ENCODE assay signal across 17 cellular contexts in the genomic region with DNA sequence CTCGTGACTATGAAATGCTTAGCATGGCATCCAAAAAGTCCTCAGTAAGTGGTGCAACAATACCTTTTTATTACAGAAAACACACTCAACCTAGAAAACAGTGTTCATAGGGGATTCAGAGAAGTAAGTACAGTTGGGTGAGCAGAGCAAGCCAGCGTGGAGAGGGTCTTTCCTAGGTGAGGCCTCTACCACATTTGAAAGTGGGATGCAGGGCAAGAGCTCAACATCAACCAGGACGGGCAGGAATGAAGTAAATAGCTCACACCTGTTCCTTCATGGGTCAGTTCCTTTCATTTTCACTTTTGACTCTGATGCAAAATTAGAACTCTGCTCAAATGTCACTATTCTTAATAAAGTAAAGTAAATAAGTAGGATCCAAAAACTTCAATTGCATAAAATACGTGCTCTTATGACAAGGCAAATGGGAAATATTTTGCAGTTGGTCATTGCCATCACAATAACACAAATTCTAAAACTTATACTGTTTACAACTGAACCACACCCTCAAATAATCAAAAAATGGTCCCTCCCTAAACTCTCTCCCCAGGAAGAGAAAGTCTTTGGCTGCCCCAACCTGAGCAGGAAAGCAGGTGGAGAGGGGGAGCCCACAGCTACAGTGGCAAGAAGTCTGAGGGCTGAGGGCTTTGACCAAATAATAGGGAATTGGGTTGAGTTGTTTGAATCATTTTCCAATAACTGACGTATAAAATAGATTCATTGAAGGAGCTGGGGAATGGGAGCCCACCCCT. TPM values are rescaled to one million over a fixed set of nuclear protein-coding genes. Genes with fewer than 3 reads are reported as not detected.
DNase-seq lines count a peak whose midpoint lies in the region; ATAC-seq and TF ChIP-seq lines count a peak whose summit lies in the region.
"Had no signal": no experiment of that assay in that cellular context is flagged by ENCODE, and none has a peak within 500 bp of the region (broad histone marks: within the 10 kb centered on the region; RNA-seq: fewer than 3 reads in every experiment).

No MANE protein-coding gene starts in this region.

- no peak overlapping the region for H2AFZ ChIP-seq in neural progenitor cell (replicated peaks)

- H3K9me3 ChIP-seq in neural progenitor cell (ENCODE audit: low read depth) (no peaks in the 10 kb centered on the region), right cardiac atrium (ENCODE audit: control insufficient read depth, low read length) (no peaks in the 10 kb centered on the region)
- H3K9me3 ChIP-seq: prostate gland, vagina had no signal

- peak overlapping the region; percentile 56 for H3K4me3 Mint-ChIP-seq in activated CD8-positive, alpha-beta memory T cell treated with anti-CD3 and anti-CD28 coated beads, Interleukin-2, amount 10 ng/mL, durations not matched to agents 7 days and 5 days
- H3K4me3 Mint-ChIP-seq in IgD-negative memory B cell (peak overlapping the region; percentile 11 to 91 (median 57)), neural progenitor cell (no peak overlapping the region), osteocyte (ENCODE audit: unreplicated experiment) (no peak overlapping the region)
- H3K4me3 Mint-ChIP-seq in activated naive CD8-positive, alpha-beta T cell treated with anti-CD3 and anti-CD28 coated beads, Interleukin-2, amount 50 U/mL, for 24 hours: peak overlapping the region; percentile 25
- H3K4me3 Mint-ChIP-seq: activated naive CD4-positive, alpha-beta T cell treated with anti-CD3 and anti-CD28 coated beads for 36 hours had no signal

- H3K9ac ChIP-seq in neural progenitor cell: no peak overlapping the region

- WGBS in right cardiac atrium: 71% methylated on average over 5 of the region's 5 CpGs

- no peak for TF ChIP-seq CTCF in neural progenitor cell (IDR thresholded peaks at IDR 0.05)
- no peak for TF ChIP-seq CTCF in osteocyte (IDR thresholded peaks at IDR 0.05)

- no peak for DNase-seq in activated CD8-positive, alpha-beta memory T cell treated with anti-CD3 and anti-CD28 coated beads, Interleukin-2, amount 10 ng/mL, durations not matched to agents 7 days and 5 days
- no peak for DNase-seq in activated CD8-positive, alpha-beta memory T cell treated with anti-CD3 and anti-CD28 coated beads, Interleukin-2, amount 50 U/mL, for 4 hours
- DNase-seq in activated naive CD8-positive, alpha-beta T cell treated with anti-CD3 and anti-CD28 coated beads, Interleukin-2, amount 50 U/mL, for 24 hours: no peak
- DNase-seq in neural progenitor cell (ENCODE audit: low spot score) (no peak), right cardiac atrium (no peak), posterior cingulate gyrus (no peak), osteocyte (ENCODE audit: extremely low spot score, unreplicated experiment) (no peak)
- DNase-seq: activated naive CD4-positive, alpha-beta T cell treated with anti-CD3 and anti-CD28 coated beads for 36 hours; COR-L47; KG1; NCI-H1417 treated with DMSO at 0.1 percent for 48 hours; PC-3; stimulated activated CD4-positive, alpha-beta T cell treated with anti-CD3 and anti-CD28 coated beads, Interleukin-12 subunit alpha, Interleukin-12 subunit beta, amount 100 ng/mL, for 4 hours had no signal

- H4K20me1 ChIP-seq in neural progenitor cell (ENCODE audit: low read depth): no peaks in the 10 kb centered on the region

- no peaks in the 10 kb centered on the region for H3K36me3 ChIP-seq in neural progenitor cell
- H3K36me3 ChIP-seq: prostate gland, vagina had no signal

- H3K27ac ChIP-seq in neural progenitor cell: peak overlapping the region; percentile 10
- H3K27ac ChIP-seq in right cardiac atrium (ENCODE audit: low read length): no peak overlapping the region
- H3K27ac ChIP-seq: prostate gland, SK-N-MC, vagina had no signal

- no peak overlapping the region for H3K4me2 ChIP-seq in neural progenitor cell

- no peaks in the 10 kb centered on the region for H3K79me2 ChIP-seq in neural progenitor cell (ENCODE audit: low read depth)

- no peaks in the 10 kb centered on the region for H3K9me3 Mint-ChIP-seq in activated CD8-positive, alpha-beta memory T cell treated with anti-CD3 and anti-CD28 coated beads, Interleukin-2, amount 10 ng/mL, durations not matched to agents 7 days and 5 days (ENCODE audit: low read depth)
- H3K9me3 Mint-ChIP-seq in IgD-negative memory B cell (no peaks in the 10 kb centered on the region), neural progenitor cell (no peaks in the 10 kb centered on the region), osteocyte (ENCODE audit: unreplicated experiment) (no peaks in the 10 kb centered on the region)
- no peaks in the 10 kb centered on the region for H3K9me3 Mint-ChIP-seq in activated naive CD8-positive, alpha-beta T cell treated with anti-CD3 and anti-CD28 coated beads, Interleukin-2, amount 50 U/mL, for 24 hours
- H3K9me3 Mint-ChIP-seq: activated naive CD4-positive, alpha-beta T cell treated with anti-CD3 and anti-CD28 coated beads for 36 hours had no signal

- peaks cover under 1% of the 10 kb centered on the region for H3K36me3 Mint-ChIP-seq in activated CD8-positive, alpha-beta memory T cell treated with anti-CD3 and anti-CD28 coated beads, Interleukin-2, amount 10 ng/mL, durations not matched to agents 7 days and 5 days
- H3K36me3 Mint-ChIP-seq in IgD-negative memory B cell (no peaks in the 10 kb centered on the region), neural progenitor cell (peaks cover 2% of the 10 kb centered on the region), osteocyte (ENCODE audit: unreplicated experiment) (peaks cover under 1% of the 10 kb centered on the region)
- no peaks in the 10 kb centered on the region for H3K36me3 Mint-ChIP-seq in activated naive CD8-positive, alpha-beta T cell treated with anti-CD3 and anti-CD28 coated beads, Interleukin-2, amount 50 U/mL, for 24 hours (ENCODE audit: low read depth)

- intact Hi-C loops in right cardiac atrium (cut with DNase I) (no loop called here), posterior cingulate gyrus (cut with DNase I) (no loop called here)

- peak overlapping the region; percentile 83 for H3K27ac Mint-ChIP-seq in activated CD8-positive, alpha-beta memory T cell treated with anti-CD3 and anti-CD28 coated beads, Interleukin-2, amount 10 ng/mL, durations not matched to agents 7 days and 5 days
- H3K27ac Mint-ChIP-seq in IgD-negative memory B cell: peak overlapping the region; percentile 12 to 69 (median 64)
- H3K27ac Mint-ChIP-seq in activated naive CD8-positive, alpha-beta T cell treated with anti-CD3 and anti-CD28 coated beads, Interleukin-2, amount 50 U/mL, for 24 hours: no peak overlapping the region
- H3K27ac Mint-ChIP-seq in neural progenitor cell: no peak overlapping the region
- no peak overlapping the region for H3K27ac Mint-ChIP-seq in osteocyte (ENCODE audit: unreplicated experiment)
- H3K27ac Mint-ChIP-seq: activated naive CD4-positive, alpha-beta T cell treated with anti-CD3 and anti-CD28 coated beads for 36 hours had no signal

- no peaks in the 10 kb centered on the region for H3K27me3 ChIP-seq in neural progenitor cell
- no peaks in the 10 kb centered on the region for H3K27me3 ChIP-seq in right cardiac atrium (ENCODE audit: control insufficient read depth, insufficient read depth)
- H3K27me3 ChIP-seq: vagina had no signal

- no peak overlapping the region for H3K4me3 ChIP-seq in neural progenitor cell
- H3K4me3 ChIP-seq in right cardiac atrium (ENCODE audit: low read length): no peak overlapping the region
- H3K4me3 ChIP-seq: prostate gland, SK-N-MC, vagina had no signal

- H3K4me1 ChIP-seq in neural progenitor cell: peaks cover 34% of the 10 kb centered on the region
- no peaks in the 10 kb centered on the region for H3K4me1 ChIP-seq in right cardiac atrium (ENCODE audit: control insufficient read depth, insufficient read depth, low read length)
- H3K4me1 ChIP-seq: prostate gland, vagina had no signal

- CTCF ChIA-PET in activated CD8-positive, alpha-beta memory T cell treated with anti-CD3 and anti-CD28 coated beads, Interleukin-2, amount 10 ng/mL, durations not matched to agents 7 days and 5 days (lab: Charles Lee): interaction anchor here (1.1 to 1.7 kb wide), 2 partner anchors 10 to 18 kb away, joined by 3 to 6 read pairs; no protein-coding TSS in a partner anchor

- H3K27me3 Mint-ChIP-seq in activated CD8-positive, alpha-beta memory T cell treated with anti-CD3 and anti-CD28 coated beads, Interleukin-2, amount 10 ng/mL, durations not matched to agents 7 days and 5 days: peaks cover 3% of the 10 kb centered on the region
- H3K27me3 Mint-ChIP-seq in IgD-negative memory B cell (no peaks in the 10 kb centered on the region), neural progenitor cell (ENCODE audit: insufficient read depth, low read depth) (no peaks in the 10 kb centered on the region), osteocyte (ENCODE audit: unreplicated experiment) (peaks cover 4% of the 10 kb centered on the region)
- no peaks in the 10 kb centered on the region for H3K27me3 Mint-ChIP-seq in activated naive CD8-positive, alpha-beta T cell treated with anti-CD3 and anti-CD28 coated beads, Interleukin-2, amount 50 U/mL, for 24 hours

- H3K4me1 Mint-ChIP-seq in activated CD8-positive, alpha-beta memory T cell treated with anti-CD3 and anti-CD28 coated beads, Interleukin-2, amount 10 ng/mL, durations not matched to agents 7 days and 5 days: peaks cover 28% of the 10 kb centered on the region
- H3K4me1 Mint-ChIP-seq in IgD-negative memory B cell: peaks cover 11 to 19% (median 15%) of the 10 kb centered on the region in 3 donors
- H3K4me1 Mint-ChIP-seq in activated naive CD8-positive, alpha-beta T cell treated with anti-CD3 and anti-CD28 coated beads, Interleukin-2, amount 50 U/mL, for 24 hours: peaks cover 18% of the 10 kb centered on the region
- peaks cover 3% of the 10 kb centered on the region for H3K4me1 Mint-ChIP-seq in neural progenitor cell
- peaks cover under 1% of the 10 kb centered on the region for H3K4me1 Mint-ChIP-seq in osteocyte (ENCODE audit: unreplicated experiment)

- ATAC-seq in activated CD8-positive, alpha-beta memory T cell treated with anti-CD3 and anti-CD28 coated beads, Interleukin-2, amount 10 ng/mL, durations not matched to agents 7 days and 5 days: peak; percentile 42
- ATAC-seq in activated naive CD8-positive, alpha-beta T cell treated with anti-CD3 and anti-CD28 coated beads, Interleukin-2, amount 50 U/mL, for 24 hours: no peak
- ATAC-seq in right cardiac atrium: no peak
- ATAC-seq: PC-3 had no signal

- H3F3A ChIP-seq in neural progenitor cell (ENCODE audit: low read depth): peaks cover 13% of the 10 kb centered on the region

RNA-seq across cellular contexts. Expression of a gene that starts 20.2 kb away (rescaled TPM):
- total RNA-seq in activated CD8-positive, alpha-beta memory T cell treated with anti-CD3 and anti-CD28 coated beads, Interleukin-2, amount 10 ng/mL, durations not matched to agents 7 days and 5 days: 10 to 100 TPM; 34.1 to 37.0 TPM
- 14.6 TPM for polyA plus RNA-seq in IgD-negative memory B cell
- 25.4 and 35.3 TPM in 2 replicates for total RNA-seq in neural progenitor cell (ENCODE audit: low replicate concordance)
- 10 to 100 TPM; 10.7 to 12.8 (median 12.6) TPM for total RNA-seq in right cardiac atrium
- polyA plus RNA-seq in right cardiac atrium: 5.2 TPM
- total RNA-seq in osteocyte: 22.4 and 23.2 TPM in 2 replicates

RNA-seq across cellular contexts. Expression of a gene that starts 53.1 kb away (rescaled TPM):
- total RNA-seq in activated CD8-positive, alpha-beta memory T cell treated with anti-CD3 and anti-CD28 coated beads, Interleukin-2, amount 10 ng/mL, durations not matched to agents 7 days and 5 days: 10 to 100 TPM; 56.1 to 63.4 TPM
- 35.5 TPM for polyA plus RNA-seq in IgD-negative memory B cell
- total RNA-seq in neural progenitor cell (ENCODE audit: low replicate concordance): 60.1 and 74.4 TPM in 2 replicates
- total RNA-seq in right cardiac atrium: 10 to 100 TPM; 25.3 to 28.2 (median 26.5) TPM
- 36.3 TPM for polyA plus RNA-seq in right cardiac atrium
- 55.3 and 63.1 TPM in 2 replicates for total RNA-seq in osteocyte

Comparison
In these comparisons a context has a peak if more than half of its experiments do, and no peak if none do; other contexts are left out.
1. H3K27ac Mint-ChIP-seq: peak in activated CD8-positive, alpha-beta memory T cell treated with anti-CD3 and anti-CD28 coated beads, Interleukin-2, amount 10 ng/mL, durations not matched to agents 7 days and 5 days (single experiment) and IgD-negative memory B cell (3 of 3); none in activated naive CD8-positive, alpha-beta T cell treated with anti-CD3 and anti-CD28 coated beads, Interleukin-2, amount 50 U/mL, for 24 hours (single experiment), neural progenitor cell (single experiment) and osteocyte (single experiment).
2. H3K4me3 Mint-ChIP-seq: peak in activated CD8-positive, alpha-beta memory T cell treated with anti-CD3 and anti-CD28 coated beads, Interleukin-2, amount 10 ng/mL, durations not matched to agents 7 days and 5 days (single experiment), IgD-negative memory B cell (4 of 4) and activated naive CD8-positive, alpha-beta T cell treated with anti-CD3 and anti-CD28 coated beads, Interleukin-2, amount 50 U/mL, for 24 hours (single experiment); none in neural progenitor cell (single experiment) and osteocyte (single experiment).